Comparison of ENCODE assay signal across 1 cellular context in the genomic region with DNA sequence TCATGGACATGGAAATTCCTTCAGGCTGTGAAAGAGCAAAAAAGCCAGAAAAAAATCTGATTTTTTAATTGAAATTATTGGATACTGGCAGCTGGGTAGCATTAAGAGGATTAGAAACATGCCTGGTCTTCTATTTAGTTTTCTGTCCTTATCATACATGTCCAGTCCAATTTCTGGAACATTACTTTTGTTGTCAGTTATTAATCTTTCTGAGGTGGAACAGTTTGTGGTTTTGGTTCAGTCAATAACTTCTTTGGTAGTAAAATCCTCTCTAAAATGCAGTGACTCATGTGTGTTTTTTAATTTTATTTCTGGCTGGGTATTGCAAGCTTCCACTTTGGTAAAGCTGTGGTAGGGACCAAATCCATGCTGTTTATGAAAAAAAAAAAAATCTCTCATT.
TF ChIP-seq lines count a peak whose summit lies in the region.

No MANE protein-coding gene starts in this region.

TF ChIP-seq in GM23338, 12 proteins besides CTCF, POLR2A, EP300 and RAD21 (continued from another document):
- no peak for TF ChIP-seq NANOG (IDR thresholded peaks at IDR 0.05; ENCODE audit: borderline replicate concordance)
- no peak for TF ChIP-seq POLR2AphosphoS5 (IDR thresholded peaks at IDR 0.05; ENCODE audit: low read depth)
- TF ChIP-seq ZNF114 (CRISPR knock-in tag; IDR thresholded peaks at IDR 0.05) = no peak
- TF ChIP-seq STAT1 (IDR thresholded peaks at IDR 0.05; ENCODE audit: unreplicated experiment) = no peak
- TF ChIP-seq ZNF462 (CRISPR knock-in tag; IDR thresholded peaks at IDR 0.05) = no peak
- no peak for TF ChIP-seq ZNF331 (CRISPR knock-in tag; IDR thresholded peaks at IDR 0.05; ENCODE audit: low read depth)
